31 cellular contexts compared by ENCODE assay signal in genomic region chrX:123986377-123986776, GRCh38.
"Had no signal": no experiment of that assay in that cellular context is flagged by ENCODE, and none has a peak within 500 bp of the region (broad histone marks: within the 10 kb centered on the region; RNA-seq: fewer than 3 reads in every experiment).

No MANE protein-coding gene starts in this region.

- H3K27me3 ChIP-seq: esophagus squamous epithelium, heart right ventricle, left lung, neural progenitor cell, suprapubic skin, transverse colon, upper lobe of right lung, uterus had no signal

- H3K9ac ChIP-seq: neural progenitor cell, parathyroid adenoma had no signal

- H3K4me3 Mint-ChIP-seq: effector memory CD8-positive, alpha-beta T cell; mesothelial cell of epicardium; nephron; neural progenitor cell; stimulated activated naive CD8-positive, alpha-beta T cell treated with anti-CD3 and anti-CD28 coated beads, Interleukin-15, amount 100 ng/mL, for 72 hours had no signal

- H3K27ac ChIP-seq: esophagus squamous epithelium, heart right ventricle, left lung, neural progenitor cell, parathyroid adenoma, suprapubic skin, transverse colon, upper lobe of right lung, uterus had no signal

- DNase-seq: dermis blood vessel endothelial cell; effector memory CD8-positive, alpha-beta T cell; erythroblast; esophagus squamous epithelium; foreskin melanocyte; glutamatergic neuron; heart right ventricle; hippocampal formation; left cardiac atrium; left lung; mesenchymal stem cell; mucosa of descending colon; naive B cell; stimulated activated CD4-positive, alpha-beta T cell treated with anti-CD3 and anti-CD28 coated beads, Interleukin-12 subunit alpha, Interleukin-12 subunit beta, amount 100 ng/mL, for 4 hours; stimulated activated CD4-positive, alpha-beta T cell treated with anti-CD3 and anti-CD28 coated beads, Interleukin-1b, Interleukin-23, amount 100 ng/mL, for 48 hours; stimulated activated CD4-positive, alpha-beta T cell treated with anti-CD3 and anti-CD28 coated beads, Interleukin-4, amount 100 ng/mL, for 1 hour; stimulated activated CD8-positive, alpha-beta memory T cell treated with anti-CD3 and anti-CD28 coated beads, Interleukin-4, amount 100 ng/mL, for 48 hours; stimulated activated naive CD4-positive, alpha-beta T cell; stimulated activated naive CD8-positive, alpha-beta T cell treated with anti-CD3 and anti-CD28 coated beads, Interleukin-15, amount 100 ng/mL, for 72 hours; transverse colon; upper lobe of right lung; uterus had no signal

- FAIRE-seq: islet of Langerhans had no signal

- ATAC-seq: effector memory CD8-positive, alpha-beta T cell; heart right ventricle; left cardiac atrium; left lung; mucosa of descending colon; sciatic nerve; stimulated activated naive CD8-positive, alpha-beta T cell treated with anti-CD3 and anti-CD28 coated beads, Interleukin-15, amount 100 ng/mL, for 72 hours; upper lobe of right lung had no signal

- H3K4me3 ChIP-seq: esophagus squamous epithelium, heart right ventricle, left lung, mucosa of descending colon, neural progenitor cell, smooth muscle cell, suprapubic skin, transverse colon, upper lobe of right lung, uterus had no signal

- H3K4me2 ChIP-seq: neural progenitor cell, smooth muscle cell had no signal

- H3K9me3 ChIP-seq: esophagus squamous epithelium, heart right ventricle, left lung, mucosa of descending colon, suprapubic skin, transverse colon, upper lobe of right lung, uterus had no signal

- H3K27me3 Mint-ChIP-seq: effector memory CD8-positive, alpha-beta T cell; naive B cell; progenitor cell of endocrine pancreas; stimulated activated naive CD8-positive, alpha-beta T cell treated with anti-CD3 and anti-CD28 coated beads, Interleukin-15, amount 100 ng/mL, for 72 hours had no signal

- H2AFZ ChIP-seq: neural progenitor cell, parathyroid adenoma had no signal

- H3K27ac Mint-ChIP-seq: mesothelial cell of epicardium; nephron; neural progenitor cell; progenitor cell of endocrine pancreas; stimulated activated naive CD8-positive, alpha-beta T cell treated with anti-CD3 and anti-CD28 coated beads, Interleukin-15, amount 100 ng/mL, for 72 hours had no signal

- H3K4me1 ChIP-seq: neural progenitor cell, upper lobe of right lung, uterus had no signal

- H3K9me3 Mint-ChIP-seq: effector memory CD8-positive, alpha-beta T cell; naive B cell; nephron; stimulated activated naive CD8-positive, alpha-beta T cell treated with anti-CD3 and anti-CD28 coated beads, Interleukin-15, amount 100 ng/mL, for 72 hours had no signal

- H3K36me3 ChIP-seq: esophagus squamous epithelium, heart right ventricle, left lung, neural progenitor cell, suprapubic skin, transverse colon, upper lobe of right lung, uterus had no signal
